In the genomic region with DNA sequence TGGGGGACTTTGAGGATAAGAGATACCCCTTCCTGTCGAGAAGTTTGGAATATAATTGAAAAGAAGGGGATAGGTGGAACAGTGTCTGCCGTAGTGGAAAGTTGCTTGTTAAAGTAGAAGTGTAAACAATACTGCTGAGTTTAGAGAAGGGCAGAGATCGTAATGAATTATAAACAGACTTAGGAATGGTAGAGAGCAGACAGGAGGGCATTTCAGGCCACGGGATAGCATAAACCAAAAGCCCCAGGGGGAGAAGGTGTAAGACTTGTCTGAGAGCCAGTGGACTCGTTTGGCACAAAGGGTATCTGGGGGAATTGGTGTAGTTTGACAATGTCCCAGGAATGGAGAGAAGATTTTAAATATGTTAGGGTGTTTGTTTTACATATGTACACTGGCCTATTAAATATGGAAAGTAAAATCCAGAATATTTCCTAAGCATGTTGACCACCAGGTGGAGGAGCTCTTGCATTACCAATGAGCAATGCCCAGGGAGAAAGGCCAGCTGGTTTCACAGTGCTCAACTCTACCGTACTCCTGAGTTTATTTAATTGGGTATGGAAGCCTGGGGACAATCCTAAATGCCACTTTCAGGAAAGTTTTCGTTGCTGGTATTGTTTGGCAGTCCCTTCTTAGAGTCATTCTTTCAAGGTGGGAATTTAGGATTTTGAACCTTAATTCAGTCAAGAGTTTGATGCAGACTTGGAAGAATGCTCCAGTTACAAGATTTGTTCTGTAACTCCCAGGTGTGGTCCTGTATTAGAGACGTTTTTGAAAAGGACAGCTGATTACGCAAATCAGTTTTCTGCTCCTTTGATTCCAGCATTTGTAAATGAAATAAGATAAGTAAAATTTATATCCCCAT, we compare ENCODE assay signal across 8 cellular contexts. TPM values are rescaled to one million over a fixed set of nuclear protein-coding genes. Genes with fewer than 3 reads are reported as not detected.
A peak's percentile ranks its signal among the peaks of the same experiment; 100 is the strongest.
DNase-seq lines count a peak whose midpoint lies in the region; ATAC-seq and TF ChIP-seq lines count a peak whose summit lies in the region.

No MANE protein-coding gene starts in this region.

- no peak overlapping the region for H3K14ac ChIP-seq in IMR-90 (replicated peaks; ENCODE audit: low read depth, low read length)

- H3K4me3 ChIP-seq in IMR-90 (ENCODE audit: insufficient read depth, low read depth, low read length), result no peak overlapping the region
- no peak overlapping the region for H3K4me3 ChIP-seq in lung

- peaks cover 62% of the 10 kb centered on the region for H3K4me1 Mint-ChIP-seq in MCF 10A (ENCODE audit: insufficient read depth, unreplicated experiment)

- peak; percentile 87 for TF ChIP-seq RAD21 in IMR-90 (IDR thresholded peaks at IDR 0.05; ENCODE audit: low read length)

- no peak overlapping the region; the same call in 1 of the 2 replicates for H3K56ac ChIP-seq in IMR-90 (ENCODE audit: extremely low read depth, insufficient read depth, low read length)

- dilution Hi-C loops in IMR-90 (cut with HindIII; ENCODE audit: low sequenced_read_pairs, unreplicated experiment), result no loop called here

- H3K4me3 Mint-ChIP-seq in MCF 10A (ENCODE audit: unreplicated experiment), result peak overlapping the region; percentile 99

- no peaks in the 10 kb centered on the region for H3K9me3 Mint-ChIP-seq in MCF 10A (ENCODE audit: unreplicated experiment)

- H2BK5ac ChIP-seq in IMR-90 (ENCODE audit: low read depth, low read length, poor library complexity, severe bottlenecking), result peak overlapping the region; percentile 70

- peaks cover 23 to 42% of the 10 kb centered on the region in 2 experiments for H3K79me1 ChIP-seq in IMR-90 (ENCODE audit: low read depth in 1 of 2, low read length in 2 of 2)

- H3K18ac ChIP-seq in IMR-90 (ENCODE audit: low read depth, low read length), result peak overlapping the region; percentile 66

- ATAC-seq in IMR-90 (ENCODE audit: low read depth), result peak; percentile 72
- no peak for ATAC-seq in lung (ENCODE audit: insufficient read depth, low FRiP score)
- ATAC-seq in HG02678 (IDR thresholded peaks at IDR 0.05; ENCODE audit: unreplicated experiment), result no peak
- ATAC-seq in GM19395 (IDR thresholded peaks at IDR 0.05; ENCODE audit: unreplicated experiment), result no peak

- H3K27ac ChIP-seq in IMR-90 (ENCODE audit: insufficient read depth, low read length) (peak overlapping the region; percentile 75; the same call in 1 of the 2 replicates), lung (ENCODE audit: low read depth in 1 of 2, low read length in 1 of 2) (peak overlapping the region in 1 of 2 donors; percentile 88)

- H2AK9ac ChIP-seq in IMR-90 (replicated peaks; ENCODE audit: low read depth, low read length, poor library complexity), result no peak overlapping the region

- H3K27me3 ChIP-seq in IMR-90 (ENCODE audit: control insufficient read depth, insufficient read depth, low read length) (no peaks in the 10 kb centered on the region), lung (ENCODE audit: control insufficient read depth, insufficient read depth) (no peaks in the 10 kb centered on the region)

- H3K36me3 Mint-ChIP-seq in MCF 10A (ENCODE audit: insufficient read depth, unreplicated experiment), result peaks cover 83% of the 10 kb centered on the region

- BruUV-seq in IMR-90 (replicated peaks; lab: Mats Ljungman, UMichigan) (no TSS peak), MCF 10A (replicated peaks; lab: Mats Ljungman, UMichigan) (no TSS peak)

- peak overlapping the region; percentile 36 for H3K9ac ChIP-seq in IMR-90 (ENCODE audit: low read depth, low read length)

- no peak overlapping the region for H2BK15ac ChIP-seq in IMR-90 (ENCODE audit: low read depth, low read length)

- 38% methylated on average over 5 of the region's 9 CpGs; no CpG with 5 or more reads in 1 of the 2 experiments for WGBS in IMR-90 (ENCODE audit: extremely low coverage in 2 of 2, insufficient read length in 1 of 2), 2 experiments
- WGBS in lung, 2 donors, result 59 to 72% methylated on average over 9 of the region's 9 CpGs

- H4K5ac ChIP-seq in IMR-90 (ENCODE audit: low read depth, low read length), result peak overlapping the region; percentile 88; the same call in 1 of the 2 replicates

- H3K4ac ChIP-seq in IMR-90 (ENCODE audit: low read depth, low read length), result peak overlapping the region; percentile 9; the same call in 1 of the 2 replicates

- peaks cover 6% of the 10 kb centered on the region for H3K9me1 ChIP-seq in IMR-90 (ENCODE audit: insufficient read depth, low read length)

- CTCF ChIA-PET in IMR-90 (lab: Yijun Ruan, JAX) (interaction anchor here (1.4 kb wide), 1 partner anchor 420 kb away, joined by 3 read pairs; no protein-coding TSS in a partner anchor), MCF 10A (lab: Yijun Ruan, JAX) (interaction anchor here (0.6 to 1.3 kb wide), 7 partner anchors 15 to 479 kb away, joined by 3 to 5 read pairs (median 4); no protein-coding TSS in a partner anchor)

- peak; percentile 43 for DNase-seq in A172 (ENCODE audit: low spot score)
- peak; percentile 85 for DNase-seq in IMR-90
- peak; percentile 86 for DNase-seq in MCF 10A (ENCODE audit: unreplicated experiment)
- no peak for DNase-seq in lung (ENCODE audit: low spot score)
- no peak for DNase-seq in stimulated activated CD4-positive, alpha-beta T cell treated with anti-CD3 and anti-CD28 coated beads, Interleukin-15, amount 100 ng/mL, for 24 hours
- DNase-seq in T-helper 1 cell, result no peak

- H2BK120ac ChIP-seq in IMR-90 (ENCODE audit: low read depth, low read length), result no peak overlapping the region; the same call in 1 of the 2 replicates

- intact Hi-C loops in IMR-90 (cut with micrococcal nuclease), result loop anchor here (1.0 to 10.0 kb wide), 4 partner anchors 222 to 652 kb away; no protein-coding TSS in a partner anchor
- intact Hi-C loops in MCF 10A (cut with micrococcal nuclease), result loop anchor here (1.0 to 10.0 kb wide), 7 partner anchors 36 to 482 kb away; no protein-coding TSS in a partner anchor

- H3K4me1 ChIP-seq in IMR-90 (ENCODE audit: control insufficient read depth, insufficient read depth, low read length), result peaks cover 20% of the 10 kb centered on the region
- H3K4me1 ChIP-seq in lung (ENCODE audit: control insufficient read depth in 2 of 2, insufficient read depth in 2 of 2, low read length in 2 of 2), result peaks cover 0 to 8% of the 10 kb centered on the region in 2 donors

- no peak overlapping the region; the same call in 1 of the 2 replicates for H3K23ac ChIP-seq in IMR-90 (ENCODE audit: low read depth, low read length)

- TF ChIP-seq CTCF in IMR-90 (conservative IDR thresholded peaks at IDR 0.05; ENCODE audit: low read depth, low read length) (peak; percentile 84), MCF 10A (IDR thresholded peaks at IDR 0.05; ENCODE audit: unreplicated experiment) (peak; percentile 72), lung (IDR thresholded peaks at IDR 0.05; ENCODE audit: control extremely low read depth, extremely low read depth) (peak; percentile 19)

- POLR2A ChIA-PET in IMR-90 (lab: Charles Lee; ENCODE audit: unreplicated experiment), result no interaction called here
- POLR2A ChIA-PET in MCF 10A (lab: Yijun Ruan, JAX), result interaction anchor here (0.6 to 6.0 kb wide), 20 partner anchors 6 to 480 kb away, joined by 3 to 226 read pairs (median 4); a partner anchor contains a TSS

- H3K27ac Mint-ChIP-seq in MCF 10A (ENCODE audit: low read depth, unreplicated experiment), result peak overlapping the region; percentile 94

- no peaks in the 10 kb centered on the region for H4K20me1 ChIP-seq in IMR-90 (ENCODE audit: insufficient read depth, low read length)

- 0 out of 4 replicates have a peak overlapping the region, but pooled peaks of 1 of the 2 experiments have one; percentile 15 for H4K8ac ChIP-seq in IMR-90 (ENCODE audit: low read depth in 2 of 2, low read length in 2 of 2)

- peaks cover 15% of the 10 kb centered on the region for H3K36me3 ChIP-seq in IMR-90 (ENCODE audit: control insufficient read depth, insufficient read depth, low read length)
- H3K36me3 ChIP-seq in lung (ENCODE audit: control insufficient read depth in 2 of 2, insufficient read depth in 2 of 2, low read length in 2 of 2), result peaks cover 12 to 19% of the 10 kb centered on the region in 2 donors

- in situ Hi-C loops in IMR-90 (cut with MboI; ENCODE audit: low sequenced_read_pairs), result loop anchor here (25.0 kb wide), 1 partner anchor 1456 kb away; no protein-coding TSS in a partner anchor

- H2BK20ac ChIP-seq in IMR-90 (ENCODE audit: low read depth, low read length), result no peak overlapping the region; the same call in 1 of the 2 replicates

- H2AFZ ChIP-seq in IMR-90 (replicated peaks; ENCODE audit: low read length, poor library complexity), result no peak overlapping the region

- no peak overlapping the region for H2AK5ac ChIP-seq in IMR-90 (ENCODE audit: low read depth, low read length)

- H4K91ac ChIP-seq in IMR-90 (ENCODE audit: insufficient read depth, low read depth, low read length), result peak overlapping the region; percentile 19; the same call in 1 of the 2 replicates

- no peak for TF ChIP-seq POLR2A in IMR-90 (IDR thresholded peaks at IDR 0.05; ENCODE audit: low read depth, low read length)

- H3K9me3 ChIP-seq in IMR-90 (ENCODE audit: control insufficient read depth, insufficient read depth, low read length) (no peaks in the 10 kb centered on the region), lung (ENCODE audit: control insufficient read depth in 2 of 2, insufficient read depth in 1 of 2, low read length in 1 of 2) (no peaks in the 10 kb centered on the region)

- no peaks in the 10 kb centered on the region for H3K27me3 Mint-ChIP-seq in MCF 10A (ENCODE audit: insufficient read depth, unreplicated experiment)

- H3K4me2 ChIP-seq in IMR-90 (ENCODE audit: low read depth, low read length), result peak overlapping the region; percentile 92

TF ChIP-seq in IMR-90, 13 proteins besides CTCF, POLR2A, EP300 and RAD21:
- TF ChIP-seq, protein P1, sequence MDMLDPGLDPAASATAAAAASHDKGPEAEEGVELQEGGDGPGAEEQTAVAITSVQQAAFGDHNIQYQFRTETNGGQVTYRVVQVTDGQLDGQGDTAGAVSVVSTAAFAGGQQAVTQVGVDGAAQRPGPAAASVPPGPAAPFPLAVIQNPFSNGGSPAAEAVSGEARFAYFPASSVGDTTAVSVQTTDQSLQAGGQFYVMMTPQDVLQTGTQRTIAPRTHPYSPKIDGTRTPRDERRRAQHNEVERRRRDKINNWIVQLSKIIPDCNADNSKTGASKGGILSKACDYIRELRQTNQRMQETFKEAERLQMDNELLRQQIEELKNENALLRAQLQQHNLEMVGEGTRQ (IDR thresholded peaks at IDR 0.05; ENCODE audit: low read depth, low read length), result no peak
- peak; percentile 59 for TF ChIP-seq SMC3 (IDR thresholded peaks at IDR 0.05; ENCODE audit: low read depth, low read length)

RNA-seq across cellular contexts. Expression of a gene that starts 7.5 kb away (rescaled TPM):
- 160 and 268 TPM in 2 replicates for total RNA-seq in A172 (2014; rRNA removed; shearing (Covaris generic))
- 47.0 and 61.4 TPM in 2 replicates for total RNA-seq in IMR-90 (2012; rRNA removed)
- polyA plus RNA-seq in IMR-90 (2012; rRNA removed), result 58.5 and 64.9 TPM in 2 replicates
- 24.6 and 26.5 TPM in 2 replicates for polyA plus RNA-seq in IMR-90 (2012; cell fraction: cytosol; rRNA removed)
- 5.9 and 48.0 TPM in 2 replicates for polyA plus RNA-seq in IMR-90 (2012; cell fraction: nucleus; rRNA removed; ENCODE audit: low replicate concordance)
- total RNA-seq in MCF 10A (2022), result 249 and 274 TPM in 2 replicates
- 10 to 100 TPM; 39.3 to 70.5 TPM for total RNA-seq in lung
- 10 to 100 TPM; 24.7 to 33.0 TPM for polyA plus RNA-seq in lung

Comparison
In these comparisons a context has a peak if more than half of its experiments do, and no peak if none do; other contexts are left out.
1. DNase-seq: peak in A172 (single experiment), IMR-90 (single experiment) and MCF 10A (single experiment); none in lung (single experiment), stimulated activated CD4-positive, alpha-beta T cell treated with anti-CD3 and anti-CD28 coated beads, Interleukin-15, amount 100 ng/mL, for 24 hours (single experiment) and T-helper 1 cell (0 of 5).
2. CTCF ChIP-seq: peak in every context shown above with its lines; median percentile 84 in IMR-90; 72 in MCF 10A; 19 in lung.